3 cellular contexts compared by ENCODE assay signal in the genomic region with DNA sequence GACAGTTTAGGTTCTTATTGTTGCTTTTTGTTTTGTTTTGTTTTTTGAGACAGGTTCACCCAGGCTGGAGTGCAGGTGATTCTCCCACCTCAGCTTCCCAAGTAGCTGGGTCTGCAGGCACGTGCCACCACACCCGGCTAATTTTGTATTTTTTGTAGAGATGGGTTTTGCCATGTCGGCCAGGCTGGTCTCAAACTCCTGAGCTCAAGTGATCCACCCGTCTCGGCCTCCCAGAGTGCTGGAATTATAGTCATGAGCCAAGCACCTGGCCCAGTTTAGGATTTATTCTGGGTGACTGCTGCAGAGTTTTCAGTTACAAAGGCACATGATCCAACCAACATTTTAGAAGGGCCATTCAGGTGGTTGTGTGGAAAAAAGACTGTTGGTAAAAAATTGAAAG.
"Had no signal": no experiment of that assay in that cellular context is flagged by ENCODE, and none has a peak within 500 bp of the region (broad histone marks: within the 10 kb centered on the region; RNA-seq: fewer than 3 reads in every experiment).

No MANE protein-coding gene starts in this region.

- ATAC-seq: GM12878 had no signal

- DNase-seq: GDM1, GF-D8 had no signal
